In genomic region chr13:44131069-44131614, GRCh38 we compare ENCODE assay signal across 22 cellular contexts.
DNase-seq lines count a peak whose midpoint lies in the region; ATAC-seq and TF ChIP-seq lines count a peak whose summit lies in the region.
"Had no signal": no experiment of that assay in that cellular context is flagged by ENCODE, and none has a peak within 500 bp of the region (broad histone marks: within the 10 kb centered on the region; RNA-seq: fewer than 3 reads in every experiment).

No MANE protein-coding gene starts in this region.

- no peaks in the 10 kb centered on the region for H3K4me1 Mint-ChIP-seq in naive thymus-derived CD8-positive, alpha-beta T cell

- H3K27me3 ChIP-seq in dorsolateral prefrontal cortex: no peaks in the 10 kb centered on the region
- H3K27me3 ChIP-seq in heart right ventricle: no peaks in the 10 kb centered on the region
- H3K27me3 ChIP-seq: BLaER1 had no signal

- peak overlapping the region in 21 of 59 donors; percentile 2 to 72 (median 27) for H3K27ac ChIP-seq in dorsolateral prefrontal cortex
- H3K27ac ChIP-seq in heart right ventricle: no peak overlapping the region
- H3K27ac ChIP-seq: BLaER1 had no signal

- TF ChIP-seq CTCF in dorsolateral prefrontal cortex (IDR thresholded peaks at IDR 0.05 in 54 of 56, conservative IDR thresholded peaks at IDR 0.05 in 2 of 56; ENCODE audit: low read depth in 1 of 56, partially characterized antibody in 56 of 56) (no peak), heart right ventricle (IDR thresholded peaks at IDR 0.05) (no peak)

- DNase-seq in Caki2 (ENCODE audit: low read depth) (peak; percentile 59), HK-2 (ENCODE audit: unreplicated experiment) (peak; percentile 12), dorsolateral prefrontal cortex (peak in 6 of 10 donors; percentile 39 to 79 (median 65)), occipital lobe (lab: John Stamatoyannopoulos, UW) (peak; percentile 43), heart right ventricle (no peak)
- DNase-seq in naive thymus-derived CD8-positive, alpha-beta T cell: no peak
- DNase-seq: CD4-positive, alpha-beta T cell; COR-L47; DND-41; GOT3; HCEC 1CT; Karpas-422; MV-4-11; NCI-H1105 treated with DMSO at 0.1 percent for 48 hours; NCI-H1694 treated with DMSO at 0.1 percent for 48 hours; NCI-H446 treated with DMSO at 0.1 percent for 48 hours; NCI-H526 treated with DMSO at 0.1 percent for 48 hours; Right ventricle myocardium superior had no signal

- in situ Hi-C loops in Caki2 (cut with HindIII; ENCODE audit: low pct_unique_long_range_greater_than_20kb, low sequenced_read_pairs): no loop called here

- intact Hi-C loops in dorsolateral prefrontal cortex (cut with DNase I): loop anchor here in 1 of 2 donors (10.0 kb wide), 1 partner anchor 76 kb away; no protein-coding TSS in a partner anchor
- intact Hi-C loops in heart right ventricle (cut with DNase I): loop anchor here in 2 of 10 donors (5.0 to 10.0 kb wide), 2 partner anchors 76 to 144 kb away; no protein-coding TSS in a partner anchor

- H3K4me3 ChIP-seq in dorsolateral prefrontal cortex: no peak overlapping the region
- H3K4me3 ChIP-seq in heart right ventricle: no peak overlapping the region
- H3K4me3 ChIP-seq: A549, BLaER1 had no signal

- ATAC-seq in esophagus mucosa (no peak), heart right ventricle (no peak), GM19467 (IDR thresholded peaks at IDR 0.05; ENCODE audit: unreplicated experiment) (no peak)
- no peak for ATAC-seq in naive thymus-derived CD8-positive, alpha-beta T cell
- ATAC-seq: A549 had no signal

- H3K27me3 Mint-ChIP-seq in naive thymus-derived CD8-positive, alpha-beta T cell: peaks cover 2 to 10% (median 4%) of the 10 kb centered on the region in 5 donors

- H3K36me3 Mint-ChIP-seq in naive thymus-derived CD8-positive, alpha-beta T cell: no peaks in the 10 kb centered on the region

- H3K4me1 ChIP-seq in heart right ventricle: peaks cover 0 to 25% (median 16%) of the 10 kb centered on the region in 9 donors
- H3K4me1 ChIP-seq: BLaER1 had no signal

- H3K4me3 Mint-ChIP-seq in naive thymus-derived CD8-positive, alpha-beta T cell: no peak overlapping the region
- H3K4me3 Mint-ChIP-seq: CD4-positive, alpha-beta T cell had no signal

- POLR2A ChIA-PET in naive thymus-derived CD8-positive, alpha-beta T cell (lab: Charles Lee): no interaction called here

- no peaks in the 10 kb centered on the region for H3K9me3 ChIP-seq in heart right ventricle
- H3K9me3 ChIP-seq: A549, BLaER1 had no signal

- no peaks in the 10 kb centered on the region for H3K9me3 Mint-ChIP-seq in naive thymus-derived CD8-positive, alpha-beta T cell
- H3K9me3 Mint-ChIP-seq: CD4-positive, alpha-beta T cell had no signal

- H3K27ac Mint-ChIP-seq in naive thymus-derived CD8-positive, alpha-beta T cell: no peak overlapping the region
- H3K27ac Mint-ChIP-seq: CD4-positive, alpha-beta T cell had no signal

- 96% methylated on average over 5 of the region's 5 CpGs for WGBS in heart right ventricle, 2 donors

- H3K36me3 ChIP-seq in heart right ventricle: no peaks in the 10 kb centered on the region
- H3K36me3 ChIP-seq: BLaER1 had no signal

Comparison
In these comparisons a context has a peak if more than half of its experiments do, and no peak if none do; other contexts are left out.
1. DNase-seq: peak in Caki2 (single experiment), HK-2 (single experiment), dorsolateral prefrontal cortex (6 of 10) and occipital lobe (single experiment); none in naive thymus-derived CD8-positive, alpha-beta T cell (0 of 10) and heart right ventricle (0 of 2).